ENCODE assay signal across 20 cellular contexts in the genomic region with DNA sequence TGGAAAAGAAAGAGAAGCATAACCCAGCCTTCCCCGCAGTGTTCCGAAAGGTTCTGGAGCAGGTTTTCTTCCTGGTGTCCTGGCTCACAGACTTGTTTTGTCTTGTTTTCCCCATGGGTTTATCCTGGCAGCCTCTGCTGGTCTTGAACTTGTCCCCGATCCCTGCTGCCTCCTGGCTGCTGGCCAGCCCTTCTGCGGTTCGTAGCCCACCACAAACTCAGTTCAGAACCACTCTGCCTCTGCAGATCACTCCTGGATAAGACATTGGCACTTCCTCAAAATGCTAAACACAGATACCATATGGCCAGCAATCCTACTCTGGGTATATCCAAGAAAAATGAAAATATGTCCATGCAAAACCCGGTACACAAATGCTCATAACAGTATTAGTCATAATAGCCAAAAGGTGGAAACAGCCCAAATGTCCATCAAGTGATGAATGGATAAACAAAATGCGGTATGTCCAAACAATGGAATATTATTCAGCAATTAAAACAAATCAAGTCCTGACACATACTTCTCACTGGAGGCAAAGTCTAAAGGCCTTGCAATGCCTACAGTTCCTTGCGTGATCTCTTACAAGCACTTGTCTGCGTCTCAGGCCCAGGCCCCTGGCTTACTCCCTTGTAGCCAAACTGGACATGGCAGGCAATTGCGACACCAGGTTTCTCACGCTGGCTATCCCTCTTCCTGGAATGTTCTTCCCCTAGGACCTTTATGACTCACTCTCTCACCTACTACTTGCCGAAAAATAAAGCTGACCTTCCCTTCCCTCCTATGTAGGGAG. TPM values are rescaled to one million over a fixed set of nuclear protein-coding genes. Genes with fewer than 3 reads are reported as not detected.
DNase-seq lines count a peak whose midpoint lies in the region; ATAC-seq, FAIRE-seq and TF ChIP-seq lines count a peak whose summit lies in the region.
"Had no signal": no experiment of that assay in that cellular context is flagged by ENCODE, and none has a peak within 500 bp of the region (broad histone marks: within the 10 kb centered on the region; RNA-seq: fewer than 3 reads in every experiment).

No MANE protein-coding gene starts in this region.

- no peaks in the 10 kb centered on the region for H3K36me3 Mint-ChIP-seq in CD14-positive monocyte
- H3K36me3 Mint-ChIP-seq: activated naive CD4-positive, alpha-beta T cell treated with anti-CD3 and anti-CD28 coated beads, Interleukin-2, amount 10 ng/mL, durations not matched to agents 7 days and 5 days had no signal

- peaks cover 0 to 11% (median 3%) of the 10 kb centered on the region in 7 donors for H3K9me3 Mint-ChIP-seq in CD14-positive monocyte
- H3K9me3 Mint-ChIP-seq: activated B cell treated with CpG ODN at 0.5 μM for 24 hours; activated naive CD4-positive, alpha-beta T cell treated with anti-CD3 and anti-CD28 coated beads, Interleukin-2, amount 10 ng/mL, durations not matched to agents 7 days and 5 days had no signal

- H3K36me3 ChIP-seq in HepG2 (replicated peaks in 1 of 2; ENCODE audit: control insufficient read depth in 1 of 2, insufficient read depth in 2 of 2, low read length in 2 of 2) (no peaks in the 10 kb centered on the region), right lobe of liver (no peaks in the 10 kb centered on the region), esophagus squamous epithelium (no peaks in the 10 kb centered on the region), MG63 (no peaks in the 10 kb centered on the region)
- H3K36me3 ChIP-seq: tibial nerve had no signal

- no peak for DNase-seq in HepG2 (ENCODE audit: low spot score)
- no peak for DNase-seq in right lobe of liver
- DNase-seq in SK-MEL-5 (ENCODE audit: low read depth, low spot score) = peak; percentile 32
- DNase-seq in esophagus squamous epithelium (lab: John Stamatoyannopoulos, UW) = no peak
- no peak for DNase-seq in NCI-H748 treated with DMSO at 0.1 percent for 48 hours (lab: John Stamatoyannopoulos, UW)
- no peak for DNase-seq in CD14-positive monocyte (ENCODE audit: low spot score)
- no peak for DNase-seq in hippocampal formation (lab: John Stamatoyannopoulos, UW)
- no peak for DNase-seq in MG63
- DNase-seq: ACHN; activated B cell treated with CpG ODN at 0.5 μM for 24 hours; activated naive CD4-positive, alpha-beta T cell treated with anti-CD3 and anti-CD28 coated beads, Interleukin-2, amount 10 ng/mL, durations not matched to agents 7 days and 5 days; central memory CD4-positive, alpha-beta T cell; NCI-H1092 treated with DMSO at 0.1 percent for 48 hours; NCI-H524 treated with DMSO at 0.1 percent for 48 hours; SHP77 treated with DMSO at 0.1 percent for 48 hours had no signal

- no peak overlapping the region for H3K27ac Mint-ChIP-seq in CD14-positive monocyte
- H3K27ac Mint-ChIP-seq: activated B cell treated with CpG ODN at 0.5 μM for 24 hours; activated naive CD4-positive, alpha-beta T cell treated with anti-CD3 and anti-CD28 coated beads, Interleukin-2, amount 10 ng/mL, durations not matched to agents 7 days and 5 days had no signal

- no peak for FAIRE-seq in HepG2 (lab: Jason Lieb, UNC)
- FAIRE-seq: endothelial cell of umbilical vein, GM12891 had no signal

- no peak for TF ChIP-seq POLR2A in HepG2 (IDR thresholded peaks at IDR 0.05; ENCODE audit: insufficient read depth in 1 of 2, low read depth in 2 of 2, low read length in 2 of 2)
- no peak for TF ChIP-seq POLR2A in right lobe of liver (IDR thresholded peaks at IDR 0.05)
- TF ChIP-seq POLR2A in esophagus squamous epithelium (IDR thresholded peaks at IDR 0.05) = no peak

- no peak overlapping the region for H3K4me2 ChIP-seq in HepG2 (ENCODE audit: low read depth, low read length)

- H3K9ac ChIP-seq in HepG2 (ENCODE audit: insufficient read depth, low read depth, low read length) = no peak overlapping the region

- TF ChIP-seq EP300 in HepG2 (IDR thresholded peaks at IDR 0.05; ENCODE audit: low read depth in 2 of 2, low read length in 2 of 2) (no peak), HepG2 (CRISPR knock-in tag; IDR thresholded peaks at IDR 0.05; ENCODE audit: borderline replicate concordance) (no peak)

- H3K9me3 ChIP-seq in HepG2 (ENCODE audit: low read length) = no peaks in the 10 kb centered on the region
- H3K9me3 ChIP-seq in right lobe of liver = no peaks in the 10 kb centered on the region
- H3K9me3 ChIP-seq in esophagus squamous epithelium = no peaks in the 10 kb centered on the region
- no peaks in the 10 kb centered on the region for H3K9me3 ChIP-seq in MG63
- H3K9me3 ChIP-seq: tibial nerve had no signal

- H3K4me1 Mint-ChIP-seq in CD14-positive monocyte = no peaks in the 10 kb centered on the region

- ATAC-seq in HepG2 (no peak), right lobe of liver (no peak)

- no peak overlapping the region for H2AFZ ChIP-seq in HepG2 (ENCODE audit: low read length)

- H3K27ac ChIP-seq in HepG2 (ENCODE audit: extremely low read length, insufficient read depth, low read length) = no peak overlapping the region
- H3K27ac ChIP-seq in right lobe of liver = no peak overlapping the region
- H3K27ac ChIP-seq in esophagus squamous epithelium = peak overlapping the region; percentile 91 to 93 (median 92)
- H3K27ac ChIP-seq: tibial nerve had no signal

- CTCF ChIA-PET in HepG2 (lab: Yijun Ruan, JAX; ENCODE audit: low intra/inter-chr PET ratio, low total read pairs) = no interaction called here

- in situ Hi-C loops in HepG2 (cut with HindIII; ENCODE audit: extremely low pct_ligation_motif_present, low pct_unique_long_range_greater_than_20kb) = no loop called here
- in situ Hi-C loops in SK-MEL-5 (cut with HindIII; ENCODE audit: low pct_unique_long_range_greater_than_20kb, low sequenced_read_pairs) = no loop called here

- POLR2A ChIA-PET in HepG2 (lab: Yijun Ruan, JAX) = no interaction called here

- TF ChIP-seq CTCF in HepG2 (CRISPR knock-in tag; IDR thresholded peaks at IDR 0.05) (no peak), right lobe of liver (IDR thresholded peaks at IDR 0.05) (no peak), esophagus squamous epithelium (IDR thresholded peaks at IDR 0.05) (no peak), CD14-positive monocyte (IDR thresholded peaks at IDR 0.05) (no peak)

- H3K79me2 ChIP-seq in HepG2 (ENCODE audit: insufficient read depth, low read length) = no peaks in the 10 kb centered on the region

- H3K4me1 ChIP-seq in HepG2 (ENCODE audit: insufficient read depth, low read length) = no peaks in the 10 kb centered on the region
- no peaks in the 10 kb centered on the region for H3K4me1 ChIP-seq in right lobe of liver
- peaks cover 10 to 37% (median 17%) of the 10 kb centered on the region in 3 donors for H3K4me1 ChIP-seq in esophagus squamous epithelium
- H3K4me1 ChIP-seq: tibial nerve had no signal

- intact Hi-C loops in HepG2 (cut with micrococcal nuclease; ENCODE audit: unreplicated experiment) (no loop called here), right lobe of liver (cut with DNase I) (no loop called here), esophagus squamous epithelium (cut with DNase I) (no loop called here), CD14-positive monocyte (cut with micrococcal nuclease) (no loop called here)

- TF ChIP-seq RAD21 in HepG2 (CRISPR knock-in tag; IDR thresholded peaks at IDR 0.05) = no peak

- 38% methylated on average over 12 of the region's 12 CpGs for WGBS in HepG2 (ENCODE audit: low lambda C conversion rate)
- 54% methylated on average over 9 of the region's 12 CpGs for WGBS in right lobe of liver (ENCODE audit: insufficient coverage, low coverage, low lambda C conversion rate, missing lambda C conversion rate)
- 28 to 44% methylated on average over 12 of the region's 12 CpGs for WGBS in esophagus squamous epithelium, 2 donors

- no peak overlapping the region for H3K4me3 ChIP-seq in HepG2 (replicated peaks in 1 of 3; ENCODE audit: insufficient read depth in 1 of 3, low read depth in 2 of 3, low read length in 3 of 3)
- H3K4me3 ChIP-seq in right lobe of liver = no peak overlapping the region
- H3K4me3 ChIP-seq in esophagus squamous epithelium = peak overlapping the region in 3 of 4 donors; percentile 1 to 44 (median 14)
- H3K4me3 ChIP-seq in MG63 = no peak overlapping the region
- H3K4me3 ChIP-seq: tibial nerve had no signal

- no peaks in the 10 kb centered on the region for H4K20me1 ChIP-seq in HepG2 (ENCODE audit: insufficient read depth, low read length)

- BruUV-seq in HepG2 (replicated peaks; lab: Mats Ljungman, UMichigan) = no TSS peak

- H3K4me3 Mint-ChIP-seq in CD14-positive monocyte = no peak overlapping the region
- H3K4me3 Mint-ChIP-seq: activated B cell treated with CpG ODN at 0.5 μM for 24 hours; activated naive CD4-positive, alpha-beta T cell treated with anti-CD3 and anti-CD28 coated beads, Interleukin-2, amount 10 ng/mL, durations not matched to agents 7 days and 5 days had no signal

- H3K27me3 Mint-ChIP-seq in CD14-positive monocyte (ENCODE audit: low read depth in 3 of 3) = peaks cover 7 to 24% (median 18%) of the 10 kb centered on the region in 3 donors

- H3K27me3 ChIP-seq in HepG2 (ENCODE audit: control insufficient read depth in 1 of 2, insufficient read depth in 2 of 2, low read length in 2 of 2) = peaks cover 2 to 19% of the 10 kb centered on the region in 2 experiments; a peak in 4 of 5 replicates
- no peaks in the 10 kb centered on the region for H3K27me3 ChIP-seq in right lobe of liver
- no peaks in the 10 kb centered on the region for H3K27me3 ChIP-seq in esophagus squamous epithelium
- no peaks in the 10 kb centered on the region for H3K27me3 ChIP-seq in MG63
- H3K27me3 ChIP-seq: tibial nerve had no signal

RNA-seq across cellular contexts. Expression of gene ARHGEF4, which starts 28.0 kb away (rescaled TPM):
- total RNA-seq in HepG2 (2016; rRNA removed; fragmentation: Illumina TruSeq; extraction: Trizol) = 0.11 TPM in 1 of 2 replicates, not detected in the other
- total RNA-seq in HepG2 (2016; cell fraction: cytosol; rRNA removed; fragmentation: Illumina TruSeq; extraction: Trizol; ENCODE audit: low read depth) = not detected in 2 replicates
- 0.09 TPM in 1 of 2 replicates, not detected in the other for total RNA-seq in HepG2 (2016; cell fraction: insoluble cytoplasmic fraction; rRNA removed; fragmentation: Illumina TruSeq; extraction: Trizol)
- total RNA-seq in HepG2 (2016; cell fraction: membrane; rRNA removed; fragmentation: Illumina TruSeq; extraction: Trizol) = not detected in 2 replicates
- not detected in 2 replicates for total RNA-seq in HepG2 (2016; cell fraction: nucleus; rRNA removed; fragmentation: Illumina TruSeq; extraction: Trizol)
- 0.08 and 0.13 TPM in 2 replicates for polyA plus RNA-seq in HepG2 (2011; rRNA removed)
- 0.03 TPM in 2 replicates for polyA plus RNA-seq in HepG2 (2011; cell fraction: cytosol; rRNA removed)
- 0.45 and 0.88 TPM in 2 replicates for polyA plus RNA-seq in HepG2 (2011; cell fraction: nucleus; rRNA removed)
- not detected in 2 replicates for polyA plus RNA-seq in HepG2 (2012)
- 0.16 TPM in 1 of 2 replicates, not detected in the other for polyA plus RNA-seq in HepG2 (2016; cell fraction: cytosol; fragmentation: Illumina TruSeq; extraction: Trizol; ENCODE audit: low read depth)
- polyA plus RNA-seq in HepG2 (2016; cell fraction: insoluble cytoplasmic fraction; fragmentation: Illumina TruSeq; extraction: Trizol; ENCODE audit: low read depth) = not detected in 2 replicates
- not detected in 2 replicates for polyA plus RNA-seq in HepG2 (2016; cell fraction: membrane; fragmentation: Illumina TruSeq; extraction: Trizol; ENCODE audit: low read depth)
- 0.41 and 0.48 TPM in 2 replicates for polyA plus RNA-seq in HepG2 (2016; cell fraction: nucleus; fragmentation: Illumina TruSeq; extraction: Trizol; ENCODE audit: insufficient read depth, low read depth)
- polyA minus RNA-seq in HepG2 (2011; rRNA and poly(A)+ RNA removed; ENCODE audit: low replicate concordance) = 0.28 and 34.2 TPM in 2 replicates
- 0.79 TPM in 1 of 2 replicates, not detected in the other for polyA minus RNA-seq in HepG2 (2011; cell fraction: cytosol; rRNA and poly(A)+ RNA removed)
- polyA minus RNA-seq in HepG2 (2011; cell fraction: nucleus; rRNA and poly(A)+ RNA removed) = 0.12 and 0.13 TPM in 2 replicates
- total RNA-seq in right lobe of liver = 1 to 10 TPM in 1 of 6 experiments, under 1 TPM in 3, not detected in 2; 0.44 to 6.7 (median 0.67) TPM
- total RNA-seq in SK-MEL-5 (2014; rRNA removed; shearing (Covaris generic)) = 2.9 and 4.0 TPM in 2 replicates
- polyA plus RNA-seq in SK-MEL-5 (2015; cell fraction: cytosol; rRNA removed) = 3.1 and 3.7 TPM in 2 replicates
- polyA plus RNA-seq in SK-MEL-5 (2015; cell fraction: nucleus; rRNA removed) = 16.5 and 24.5 TPM in 2 replicates
- 10 to 100 TPM; 52.8 to 82.4 (median 73.3) TPM for total RNA-seq in esophagus squamous epithelium
- not detected for polyA plus RNA-seq in CD14-positive monocyte
- total RNA-seq in MG63 (2014; rRNA removed; shearing (Covaris generic); ENCODE audit: low replicate concordance) = 0.89 and 7.6 TPM in 2 replicates
- total RNA-seq: endothelial cell of umbilical vein had no signal
- polyA plus RNA-seq: endothelial cell of umbilical vein had no signal

RNA-seq across cellular contexts. Expression of gene AMER3, which starts 53.3 kb away (rescaled TPM):
- not detected in 2 replicates for total RNA-seq in HepG2 (2016; rRNA removed; fragmentation: Illumina TruSeq; extraction: Trizol)
- not detected in 2 replicates for total RNA-seq in HepG2 (2016; cell fraction: cytosol; rRNA removed; fragmentation: Illumina TruSeq; extraction: Trizol; ENCODE audit: low read depth)
- total RNA-seq in HepG2 (2016; cell fraction: insoluble cytoplasmic fraction; rRNA removed; fragmentation: Illumina TruSeq; extraction: Trizol) = not detected in 2 replicates
- total RNA-seq in HepG2 (2016; cell fraction: membrane; rRNA removed; fragmentation: Illumina TruSeq; extraction: Trizol) = not detected in 2 replicates
- not detected in 2 replicates for total RNA-seq in HepG2 (2016; cell fraction: nucleus; rRNA removed; fragmentation: Illumina TruSeq; extraction: Trizol)
- polyA plus RNA-seq in HepG2 (2011; rRNA removed) = not detected in 2 replicates
- not detected in 2 replicates for polyA plus RNA-seq in HepG2 (2011; cell fraction: cytosol; rRNA removed)
- polyA plus RNA-seq in HepG2 (2011; cell fraction: nucleus; rRNA removed) = not detected in 2 replicates
- polyA plus RNA-seq in HepG2 (2012) = not detected in 2 replicates
- polyA plus RNA-seq in HepG2 (2016; cell fraction: cytosol; fragmentation: Illumina TruSeq; extraction: Trizol; ENCODE audit: low read depth) = not detected in 2 replicates
- not detected in 2 replicates for polyA plus RNA-seq in HepG2 (2016; cell fraction: insoluble cytoplasmic fraction; fragmentation: Illumina TruSeq; extraction: Trizol; ENCODE audit: low read depth)
- polyA plus RNA-seq in HepG2 (2016; cell fraction: membrane; fragmentation: Illumina TruSeq; extraction: Trizol; ENCODE audit: low read depth) = not detected in 2 replicates
- not detected in 2 replicates for polyA plus RNA-seq in HepG2 (2016; cell fraction: nucleus; fragmentation: Illumina TruSeq; extraction: Trizol; ENCODE audit: insufficient read depth, low read depth)
- polyA minus RNA-seq in HepG2 (2011; rRNA and poly(A)+ RNA removed; ENCODE audit: low replicate concordance) = not detected in 2 replicates
- polyA minus RNA-seq in HepG2 (2011; cell fraction: cytosol; rRNA and poly(A)+ RNA removed) = not detected in 2 replicates
- not detected in 2 replicates for polyA minus RNA-seq in HepG2 (2011; cell fraction: nucleus; rRNA and poly(A)+ RNA removed)
- not detected for total RNA-seq in right lobe of liver
- total RNA-seq in SK-MEL-5 (2014; rRNA removed; shearing (Covaris generic)) = not detected in 2 replicates
- polyA plus RNA-seq in SK-MEL-5 (2015; cell fraction: cytosol; rRNA removed) = not detected in 2 replicates
- not detected in 2 replicates for polyA plus RNA-seq in SK-MEL-5 (2015; cell fraction: nucleus; rRNA removed)
- not detected for total RNA-seq in esophagus squamous epithelium
- polyA plus RNA-seq in CD14-positive monocyte = not detected
- not detected in 2 replicates for total RNA-seq in MG63 (2014; rRNA removed; shearing (Covaris generic); ENCODE audit: low replicate concordance)
- total RNA-seq: activated B cell treated with CpG ODN at 0.5 μM for 24 hours, endothelial cell of umbilical vein, mesenteric fat pad, omental fat pad, tibial nerve had no signal
- polyA plus RNA-seq: endothelial cell of umbilical vein had no signal

Comparison
In these comparisons a context has a peak if more than half of its experiments do, and no peak if none do; other contexts are left out.
1. H3K27ac ChIP-seq: peak in esophagus squamous epithelium (4 of 4); none in HepG2 (single experiment) and right lobe of liver (0 of 3).
2. H3K4me3 ChIP-seq: peak in esophagus squamous epithelium (3 of 4); none in HepG2 (0 of 3), right lobe of liver (0 of 3) and MG63 (single experiment).